8 cellular contexts compared by ENCODE assay signal in the genomic region with DNA sequence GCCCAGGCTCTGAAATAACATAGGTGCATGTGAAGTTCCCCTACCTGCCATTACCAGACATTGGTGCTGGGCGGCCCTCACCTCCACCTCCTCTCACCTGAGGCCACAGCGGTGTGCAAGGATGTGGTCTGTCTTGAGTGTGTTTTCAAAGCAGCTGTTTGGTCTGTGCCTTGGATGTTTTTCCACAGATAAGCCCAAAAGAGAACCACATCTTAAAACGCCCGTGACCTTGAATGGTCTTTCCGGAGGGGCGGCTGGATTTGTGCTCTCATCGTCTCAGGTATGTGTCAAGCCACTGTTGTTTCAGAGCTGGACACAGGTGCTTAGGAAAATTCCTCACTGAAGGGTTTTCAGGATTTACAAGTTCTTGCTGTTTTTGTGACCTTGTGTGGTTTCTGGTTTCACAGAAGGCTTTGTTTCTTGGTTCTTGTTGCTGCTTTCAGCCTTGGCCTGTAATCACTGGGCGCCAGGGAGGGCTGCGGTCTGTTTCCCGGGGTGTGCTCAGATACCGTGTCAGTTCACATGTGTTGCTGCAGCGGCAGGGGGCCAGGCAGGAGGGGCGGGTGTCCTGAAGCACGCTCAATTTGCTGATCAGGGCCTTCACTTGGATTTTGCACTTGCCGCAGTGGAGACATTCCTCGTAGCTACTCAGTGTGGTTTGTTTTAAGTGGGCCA.
DNase-seq lines count a peak whose midpoint lies in the region; ATAC-seq, FAIRE-seq and TF ChIP-seq lines count a peak whose summit lies in the region.

No MANE protein-coding gene starts in this region.

- DNase-seq in GM04503 (ENCODE audit: low read depth) (peak; percentile 30), HCT116 (ENCODE audit: low read depth, low spot score) (no peak), Panc1 (ENCODE audit: low read depth, low spot score) (no peak), fibroblast of gingiva (ENCODE audit: low read depth) (peak; percentile 65), sigmoid colon (no peak), PC-3 (no peak), small intestine (no peak)

- intact Hi-C loops in HCT116 (cut with micrococcal nuclease): loop anchor here (5.0 to 10.0 kb wide), 2 partner anchors 301 to 438 kb away; no protein-coding TSS in a partner anchor
- intact Hi-C loops in Panc1 (cut with micrococcal nuclease; ENCODE audit: unreplicated experiment): loop anchor here (10.0 kb wide), 3 partner anchors 122 to 332 kb away; no protein-coding TSS in a partner anchor
- intact Hi-C loops in sigmoid colon (cut with DNase I): loop anchor here (5.0 kb wide), 3 partner anchors 94 to 281 kb away; no protein-coding TSS in a partner anchor
- intact Hi-C loops in PC-3 (cut with micrococcal nuclease): loop anchor here (5.0 kb wide), 2 partner anchors 124 to 301 kb away; no protein-coding TSS in a partner anchor

- RAD21 ChIA-PET in HCT116 (lab: Charles Lee; ENCODE audit: low non-redundant PET in 1 of 2, low total read pairs in 2 of 2, uncharacterized antibody in 2 of 2, unreplicated experiment in 2 of 2): no interaction called here

- no peaks in the 10 kb centered on the region for H3F3A ChIP-seq in PC-3 (ENCODE audit: low read length, unreplicated experiment)

- H3K36me3 ChIP-seq in HCT116 (ENCODE audit: control insufficient read depth in 1 of 2, insufficient read depth in 2 of 2, low read length in 2 of 2) (no peaks in the 10 kb centered on the region), Panc1 (ENCODE audit: control insufficient read depth, insufficient read depth, low read length) (no peaks in the 10 kb centered on the region), sigmoid colon (no peaks in the 10 kb centered on the region), PC-3 (ENCODE audit: low read depth, low read length) (no peaks in the 10 kb centered on the region), small intestine (ENCODE audit: control insufficient read depth in 2 of 2, insufficient read depth in 2 of 2, low read length in 2 of 2) (no peaks in the 10 kb centered on the region)

- H3K4me1 ChIP-seq in HCT116 (ENCODE audit: control insufficient read depth in 1 of 2, insufficient read depth in 2 of 2, low read length in 2 of 2) (peaks cover 4 to 7% of the 10 kb centered on the region in 2 experiments; a peak in 2 of 4 replicates), Panc1 (ENCODE audit: control insufficient read depth, insufficient read depth, low read length) (peaks cover 79% of the 10 kb centered on the region), sigmoid colon (peaks cover 0 to 62% (median 42%) of the 10 kb centered on the region in 4 donors), PC-3 (ENCODE audit: insufficient read depth, low read length) (peaks cover 4% of the 10 kb centered on the region; the same call in 1 of the 2 replicates), small intestine (ENCODE audit: control insufficient read depth in 2 of 2, insufficient read depth in 1 of 2, low read depth in 1 of 2, low read length in 1 of 2) (no peaks in the 10 kb centered on the region)

- TF ChIP-seq RAD21 in HCT116 (IDR thresholded peaks at IDR 0.05; ENCODE audit: low read depth): no peak

- H3K4me3 ChIP-seq in HCT116 (replicated peaks in 1 of 2; ENCODE audit: low read depth in 1 of 2, low read length in 2 of 2) (no peak overlapping the region), Panc1 (ENCODE audit: low read depth in 2 of 2, low read length in 2 of 2) (no peak overlapping the region), sigmoid colon (no peak overlapping the region), PC-3 (ENCODE audit: low read length) (no peak overlapping the region), small intestine (ENCODE audit: low read depth in 1 of 2, low read length in 2 of 2) (no peak overlapping the region)

- H3K4me2 ChIP-seq in HCT116 (ENCODE audit: low read length): no peak overlapping the region
- H3K4me2 ChIP-seq in PC-3 (ENCODE audit: low read length): no peak overlapping the region

- BruUV-seq in HCT116 (replicated peaks; lab: Mats Ljungman, UMichigan): no TSS peak
- no TSS peak for BruUV-seq in Panc1 (replicated peaks; lab: Mats Ljungman, UMichigan)
- BruUV-seq in PC-3 (replicated peaks; lab: Mats Ljungman, UMichigan): no TSS peak

- FAIRE-seq in small intestine (lab: Jason Lieb, UNC): no peak

- H3K9me3 ChIP-seq in HCT116 (ENCODE audit: control insufficient read depth in 1 of 2, insufficient read depth in 1 of 2, low read depth in 1 of 2, low read length in 2 of 2) (no peaks in the 10 kb centered on the region), Panc1 (ENCODE audit: control insufficient read depth, insufficient read depth, low read depth, low read length) (no peaks in the 10 kb centered on the region), sigmoid colon (no peaks in the 10 kb centered on the region), PC-3 (ENCODE audit: low read length) (no peaks in the 10 kb centered on the region), small intestine (ENCODE audit: control insufficient read depth, low read depth) (no peaks in the 10 kb centered on the region)

- in situ Hi-C loops in Panc1 (cut with HindIII; ENCODE audit: low pct_unique_long_range_greater_than_20kb, low sequenced_read_pairs): no loop called here

- no peak for TF ChIP-seq POLR2A in HCT116 (IDR thresholded peaks at IDR 0.05; ENCODE audit: borderline replicate concordance, extremely low read depth, insufficient read depth, insufficient read length)
- TF ChIP-seq POLR2A in sigmoid colon (IDR thresholded peaks at IDR 0.05): no peak

- 65 to 82% methylated on average over 16 of the region's 16 CpGs for WGBS in sigmoid colon, 2 donors
- 59 to 70% (median 66%) methylated on average over 16 of the region's 16 CpGs for WGBS in small intestine, 3 donors

- H2AFZ ChIP-seq in HCT116 (ENCODE audit: low read depth, low read length, poor library complexity, severe bottlenecking): no peak overlapping the region
- no peak overlapping the region for H2AFZ ChIP-seq in PC-3 (ENCODE audit: low read length)

- H3K9me2 ChIP-seq in HCT116 (ENCODE audit: insufficient read depth): no peaks in the 10 kb centered on the region
- no peaks in the 10 kb centered on the region for H3K9me2 ChIP-seq in PC-3 (replicated peaks; ENCODE audit: low read length)

- POLR2A ChIA-PET in HCT116 (lab: Charles Lee) (no interaction called here), Panc1 (lab: Charles Lee) (no interaction called here), PC-3 (lab: Charles Lee; ENCODE audit: unreplicated experiment) (no interaction called here)

- H3K79me2 ChIP-seq in HCT116 (ENCODE audit: insufficient read depth, low read length) (no peaks in the 10 kb centered on the region), PC-3 (ENCODE audit: low read length) (0 out of 2 replicates have a peak, but pooled peaks cover 4% of the 10 kb centered on the region)

- TF ChIP-seq EP300 in sigmoid colon (IDR thresholded peaks at IDR 0.05): no peak

- TF ChIP-seq CTCF in HCT116 (IDR thresholded peaks at IDR 0.05 in 2 of 3, conservative IDR thresholded peaks at IDR 0.05 in 1 of 3; ENCODE audit: borderline replicate concordance in 1 of 3, insufficient read depth in 1 of 3, low read depth in 2 of 3, low read length in 2 of 3) (no peak), Panc1 (IDR thresholded peaks at IDR 0.05) (no peak), sigmoid colon (IDR thresholded peaks at IDR 0.05) (no peak), PC-3 (conservative IDR thresholded peaks at IDR 0.05; ENCODE audit: low read depth, low read length) (no peak)

- H3K9ac ChIP-seq in HCT116 (ENCODE audit: low read length): no peak overlapping the region
- H3K9ac ChIP-seq in PC-3 (ENCODE audit: low read length): no peak overlapping the region

- H4K20me1 ChIP-seq in HCT116 (ENCODE audit: insufficient read depth) (no peaks in the 10 kb centered on the region), PC-3 (ENCODE audit: low read length) (no peaks in the 10 kb centered on the region)

- CTCF ChIA-PET in HCT116 (lab: Charles Lee): interaction anchor here (2.2 kb wide), 1 partner anchor 74 kb away, joined by 10 read pairs; no protein-coding TSS in a partner anchor
- CTCF ChIA-PET in Panc1 (lab: Charles Lee): no interaction called here
- CTCF ChIA-PET in PC-3 (lab: Charles Lee): no interaction called here

- H3K27ac ChIP-seq in HCT116 (ENCODE audit: low read depth, low read length) (no peak overlapping the region), Panc1 (ENCODE audit: low read length) (peak overlapping the region; percentile 41), sigmoid colon (peak overlapping the region in 3 of 4 donors; percentile 12 to 67 (median 63)), PC-3 (ENCODE audit: low read length) (no peak overlapping the region), small intestine (ENCODE audit: low read depth in 1 of 2, low read length in 1 of 2) (no peak overlapping the region)

- H3K27me3 ChIP-seq in HCT116 (ENCODE audit: insufficient read depth, low read length) (no peaks in the 10 kb centered on the region), Panc1 (ENCODE audit: control insufficient read depth, insufficient read depth, low read length) (no peaks in the 10 kb centered on the region), sigmoid colon (no peaks in the 10 kb centered on the region), PC-3 (ENCODE audit: low read length) (no peaks in the 10 kb centered on the region), small intestine (ENCODE audit: control insufficient read depth in 2 of 2, insufficient read depth in 2 of 2, low read length in 2 of 2) (no peaks in the 10 kb centered on the region)

- ATAC-seq in HCT116 (no peak), Panc1 (no peak), HG03469 (IDR thresholded peaks at IDR 0.05; ENCODE audit: unreplicated experiment) (no peak), PC-3 (no peak)

TF ChIP-seq in HCT116, 20 proteins besides CTCF, POLR2A, EP300 and RAD21:
- TF ChIP-seq, protein P1, sequence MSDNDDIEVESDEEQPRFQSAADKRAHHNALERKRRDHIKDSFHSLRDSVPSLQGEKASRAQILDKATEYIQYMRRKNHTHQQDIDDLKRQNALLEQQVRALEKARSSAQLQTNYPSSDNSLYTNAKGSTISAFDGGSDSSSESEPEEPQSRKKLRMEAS (IDR thresholded peaks at IDR 0.05): no peak
- peak; percentile 76 for TF ChIP-seq TCF7L2 (IDR thresholded peaks at IDR 0.05; ENCODE audit: borderline replicate concordance, extremely low read depth, insufficient read depth, insufficient read length)

Comparison
In these comparisons a context has a peak if more than half of its experiments do, and no peak if none do; other contexts are left out.
1. DNase-seq: peak in GM04503 (single experiment) and fibroblast of gingiva (single experiment); none in HCT116 (single experiment), Panc1 (single experiment), sigmoid colon (single experiment), PC-3 (single experiment) and small intestine (single experiment).
2. H3K27ac ChIP-seq: peak in Panc1 (single experiment) and sigmoid colon (3 of 4); none in HCT116 (single experiment), PC-3 (single experiment) and small intestine (0 of 2).